Comparison of ENCODE assay signal across 2 cellular contexts in the genomic region with DNA sequence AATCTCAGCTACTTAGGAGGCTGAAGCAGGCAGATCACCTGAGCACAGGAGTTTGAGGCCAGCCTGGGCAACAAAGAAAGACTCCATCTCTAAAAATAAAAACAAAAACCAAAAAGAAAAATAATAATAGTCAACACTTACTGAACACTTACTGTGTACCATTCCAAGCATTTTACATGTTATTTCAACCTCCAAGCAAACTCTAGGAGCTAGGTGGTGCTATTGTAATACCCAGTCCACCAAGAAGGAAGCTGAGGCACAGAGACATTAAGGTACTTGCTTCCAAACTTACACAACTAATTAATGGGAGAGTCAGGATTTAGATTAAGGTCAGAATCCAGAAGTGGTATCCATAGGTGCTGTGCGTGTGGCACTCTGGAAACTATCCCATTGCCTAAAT.
TF ChIP-seq lines count a peak whose summit lies in the region.

No MANE protein-coding gene starts in this region.

TF ChIP-seq in HEK293, 187 proteins besides CTCF, POLR2A, EP300 and RAD21:
- TF ChIP-seq ZNF654 (tag by site-specific recombination; IDR thresholded peaks at IDR 0.05; ENCODE audit: low read depth) (peak; percentile 73), ZNF664 (tag by site-specific recombination; IDR thresholded peaks at IDR 0.05) (no peak)

TF ChIP-seq in HepG2, 621 proteins besides CTCF, POLR2A, EP300 and RAD21:
- TF ChIP-seq, protein P1, sequence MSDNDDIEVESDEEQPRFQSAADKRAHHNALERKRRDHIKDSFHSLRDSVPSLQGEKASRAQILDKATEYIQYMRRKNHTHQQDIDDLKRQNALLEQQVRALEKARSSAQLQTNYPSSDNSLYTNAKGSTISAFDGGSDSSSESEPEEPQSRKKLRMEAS (IDR thresholded peaks at IDR 0.05): no peak
- TF ChIP-seq, protein P2, sequence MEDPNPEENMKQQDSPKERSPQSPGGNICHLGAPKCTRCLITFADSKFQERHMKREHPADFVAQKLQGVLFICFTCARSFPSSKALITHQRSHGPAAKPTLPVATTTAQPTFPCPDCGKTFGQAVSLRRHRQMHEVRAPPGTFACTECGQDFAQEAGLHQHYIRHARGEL (CRISPR knock-in tag; IDR thresholded peaks at IDR 0.05): no peak
- no peak for TF ChIP-seq ZNF10 (CRISPR knock-in tag; IDR thresholded peaks at IDR 0.05; ENCODE audit: borderline replicate concordance, low read depth)
- TF ChIP-seq SNAI1 (CRISPR knock-in tag; IDR thresholded peaks at IDR 0.05; ENCODE audit: borderline replicate concordance): no peak
- TF ChIP-seq ERF (CRISPR knock-in tag; IDR thresholded peaks at IDR 0.05): no peak
- 0 out of 2 replicates have a peak, but pooled peaks have one; percentile 16 for TF ChIP-seq GATAD1 (CRISPR knock-in tag; IDR thresholded peaks at IDR 0.05)
- no peak for TF ChIP-seq SP1 (IDR thresholded peaks at IDR 0.05)
- TF ChIP-seq SP1 (CRISPR knock-in tag; IDR thresholded peaks at IDR 0.05): no peak
- TF ChIP-seq ZKSCAN8 (CRISPR knock-in tag; IDR thresholded peaks at IDR 0.05; ENCODE audit: borderline replicate concordance): peak; percentile 95
- TF ChIP-seq MXI1 (IDR thresholded peaks at IDR 0.05; ENCODE audit: borderline replicate concordance, low read depth, low read length): no peak
- TF ChIP-seq, protein P3, sequence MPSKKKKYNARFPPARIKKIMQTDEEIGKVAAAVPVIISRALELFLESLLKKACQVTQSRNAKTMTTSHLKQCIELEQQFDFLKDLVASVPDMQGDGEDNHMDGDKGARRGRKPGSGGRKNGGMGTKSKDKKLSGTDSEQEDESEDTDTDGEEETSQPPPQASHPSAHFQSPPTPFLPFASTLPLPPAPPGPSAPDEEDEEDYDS (CRISPR knock-in tag; IDR thresholded peaks at IDR 0.05): 0 out of 2 replicates have a peak, but pooled peaks have one; percentile 12
- TF ChIP-seq HCFC1 (IDR thresholded peaks at IDR 0.05; ENCODE audit: low read depth, low read length): no peak
- TF ChIP-seq KAT8 (CRISPR knock-in tag; IDR thresholded peaks at IDR 0.05): 0 out of 2 replicates have a peak, but pooled peaks have one; percentile 9
- TF ChIP-seq, protein P4, sequence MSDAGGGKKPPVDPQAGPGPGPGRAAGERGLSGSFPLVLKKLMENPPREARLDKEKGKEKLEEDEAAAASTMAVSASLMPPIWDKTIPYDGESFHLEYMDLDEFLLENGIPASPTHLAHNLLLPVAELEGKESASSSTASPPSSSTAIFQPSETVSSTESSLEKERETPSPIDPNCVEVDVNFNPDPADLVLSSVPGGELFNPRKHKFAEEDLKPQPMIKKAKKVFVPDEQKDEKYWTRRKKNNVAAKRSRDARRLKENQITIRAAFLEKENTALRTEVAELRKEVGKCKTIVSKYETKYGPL (CRISPR knock-in tag; IDR thresholded peaks at IDR 0.05): 0 out of 2 replicates have a peak, but pooled peaks have one; percentile 14
- TF ChIP-seq YEATS2 (CRISPR knock-in tag; IDR thresholded peaks at IDR 0.05; ENCODE audit: borderline replicate concordance): no peak; the same call in 1 of the 2 replicates
- no peak for TF ChIP-seq GFI1 (CRISPR knock-in tag; IDR thresholded peaks at IDR 0.05; ENCODE audit: borderline replicate concordance)
- TF ChIP-seq FOXJ3 (CRISPR knock-in tag; IDR thresholded peaks at IDR 0.05; ENCODE audit: borderline replicate concordance): no peak
- 0 out of 2 replicates have a peak, but pooled peaks have one; percentile 30 for TF ChIP-seq IRF2 (CRISPR knock-in tag; IDR thresholded peaks at IDR 0.05)
- peak; percentile 33; the same call in 1 of the 2 replicates for TF ChIP-seq SMC3 (IDR thresholded peaks at IDR 0.05; ENCODE audit: low read length)
- TF ChIP-seq, protein P5, sequence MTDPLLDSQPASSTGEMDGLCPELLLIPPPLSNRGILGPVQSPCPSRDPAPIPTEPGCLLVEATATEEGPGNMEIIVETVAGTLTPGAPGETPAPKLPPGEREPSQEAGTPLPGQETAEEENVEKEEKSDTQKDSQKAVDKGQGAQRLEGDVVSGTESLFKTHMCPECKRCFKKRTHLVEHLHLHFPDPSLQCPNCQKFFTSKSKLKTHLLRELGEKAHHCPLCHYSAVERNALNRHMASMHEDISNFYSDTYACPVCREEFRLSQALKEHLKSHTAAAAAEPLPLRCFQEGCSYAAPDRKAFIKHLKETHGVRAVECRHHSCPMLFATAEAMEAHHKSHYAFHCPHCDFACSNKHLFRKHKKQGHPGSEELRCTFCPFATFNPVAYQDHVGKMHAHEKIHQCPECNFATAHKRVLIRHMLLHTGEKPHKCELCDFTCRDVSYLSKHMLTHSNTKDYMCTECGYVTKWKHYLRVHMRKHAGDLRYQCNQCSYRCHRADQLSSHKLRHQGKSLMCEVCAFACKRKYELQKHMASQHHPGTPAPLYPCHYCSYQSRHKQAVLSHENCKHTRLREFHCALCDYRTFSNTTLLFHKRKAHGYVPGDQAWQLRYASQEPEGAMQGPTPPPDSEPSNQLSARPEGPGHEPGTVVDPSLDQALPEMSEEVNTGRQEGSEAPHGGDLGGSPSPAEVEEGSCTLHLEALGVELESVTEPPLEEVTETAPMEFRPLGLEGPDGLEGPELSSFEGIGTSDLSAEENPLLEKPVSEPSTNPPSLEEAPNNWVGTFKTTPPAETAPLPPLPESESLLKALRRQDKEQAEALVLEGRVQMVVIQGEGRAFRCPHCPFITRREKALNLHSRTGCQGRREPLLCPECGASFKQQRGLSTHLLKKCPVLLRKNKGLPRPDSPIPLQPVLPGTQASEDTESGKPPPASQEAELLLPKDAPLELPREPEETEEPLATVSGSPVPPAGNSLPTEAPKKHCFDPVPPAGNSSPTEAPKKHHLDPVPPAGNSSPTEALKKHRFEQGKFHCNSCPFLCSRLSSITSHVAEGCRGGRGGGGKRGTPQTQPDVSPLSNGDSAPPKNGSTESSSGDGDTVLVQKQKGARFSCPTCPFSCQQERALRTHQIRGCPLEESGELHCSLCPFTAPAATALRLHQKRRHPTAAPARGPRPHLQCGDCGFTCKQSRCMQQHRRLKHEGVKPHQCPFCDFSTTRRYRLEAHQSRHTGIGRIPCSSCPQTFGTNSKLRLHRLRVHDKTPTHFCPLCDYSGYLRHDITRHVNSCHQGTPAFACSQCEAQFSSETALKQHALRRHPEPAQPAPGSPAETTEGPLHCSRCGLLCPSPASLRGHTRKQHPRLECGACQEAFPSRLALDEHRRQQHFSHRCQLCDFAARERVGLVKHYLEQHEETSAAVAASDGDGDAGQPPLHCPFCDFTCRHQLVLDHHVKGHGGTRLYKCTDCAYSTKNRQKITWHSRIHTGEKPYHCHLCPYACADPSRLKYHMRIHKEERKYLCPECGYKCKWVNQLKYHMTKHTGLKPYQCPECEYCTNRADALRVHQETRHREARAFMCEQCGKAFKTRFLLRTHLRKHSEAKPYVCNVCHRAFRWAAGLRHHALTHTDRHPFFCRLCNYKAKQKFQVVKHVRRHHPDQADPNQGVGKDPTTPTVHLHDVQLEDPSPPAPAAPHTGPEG (CRISPR knock-in tag; IDR thresholded peaks at IDR 0.05): 0 out of 2 replicates have a peak, but pooled peaks have one; percentile 9
- peak; percentile 11 for TF ChIP-seq TEAD3 (CRISPR knock-in tag; optimal IDR thresholded peaks at IDR 0.05; ENCODE audit: borderline replicate concordance)
- no peak for TF ChIP-seq ZNF180 (CRISPR knock-in tag; IDR thresholded peaks at IDR 0.05; ENCODE audit: borderline replicate concordance, low read depth)
- TF ChIP-seq, protein P6, sequence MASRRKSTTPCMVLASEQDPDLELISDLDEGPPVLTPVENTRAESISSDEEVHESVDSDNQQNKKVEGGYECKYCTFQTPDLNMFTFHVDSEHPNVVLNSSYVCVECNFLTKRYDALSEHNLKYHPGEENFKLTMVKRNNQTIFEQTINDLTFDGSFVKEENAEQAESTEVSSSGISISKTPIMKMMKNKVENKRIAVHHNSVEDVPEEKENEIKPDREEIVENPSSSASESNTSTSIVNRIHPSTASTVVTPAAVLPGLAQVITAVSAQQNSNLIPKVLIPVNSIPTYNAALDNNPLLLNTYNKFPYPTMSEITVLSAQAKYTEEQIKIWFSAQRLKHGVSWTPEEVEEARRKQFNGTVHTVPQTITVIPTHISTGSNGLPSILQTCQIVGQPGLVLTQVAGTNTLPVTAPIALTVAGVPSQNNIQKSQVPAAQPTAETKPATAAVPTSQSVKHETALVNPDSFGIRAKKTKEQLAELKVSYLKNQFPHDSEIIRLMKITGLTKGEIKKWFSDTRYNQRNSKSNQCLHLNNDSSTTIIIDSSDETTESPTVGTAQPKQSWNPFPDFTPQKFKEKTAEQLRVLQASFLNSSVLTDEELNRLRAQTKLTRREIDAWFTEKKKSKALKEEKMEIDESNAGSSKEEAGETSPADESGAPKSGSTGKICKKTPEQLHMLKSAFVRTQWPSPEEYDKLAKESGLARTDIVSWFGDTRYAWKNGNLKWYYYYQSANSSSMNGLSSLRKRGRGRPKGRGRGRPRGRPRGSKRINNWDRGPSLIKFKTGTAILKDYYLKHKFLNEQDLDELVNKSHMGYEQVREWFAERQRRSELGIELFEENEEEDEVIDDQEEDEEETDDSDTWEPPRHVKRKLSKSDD (CRISPR knock-in tag; IDR thresholded peaks at IDR 0.05; ENCODE audit: low read depth): no peak
- no peak for TF ChIP-seq DPF2 (CRISPR knock-in tag; IDR thresholded peaks at IDR 0.05; ENCODE audit: borderline replicate concordance, low read depth)
- peak; percentile 65 for TF ChIP-seq ELF3 (CRISPR knock-in tag; IDR thresholded peaks at IDR 0.05)
- TF ChIP-seq, protein P7, sequence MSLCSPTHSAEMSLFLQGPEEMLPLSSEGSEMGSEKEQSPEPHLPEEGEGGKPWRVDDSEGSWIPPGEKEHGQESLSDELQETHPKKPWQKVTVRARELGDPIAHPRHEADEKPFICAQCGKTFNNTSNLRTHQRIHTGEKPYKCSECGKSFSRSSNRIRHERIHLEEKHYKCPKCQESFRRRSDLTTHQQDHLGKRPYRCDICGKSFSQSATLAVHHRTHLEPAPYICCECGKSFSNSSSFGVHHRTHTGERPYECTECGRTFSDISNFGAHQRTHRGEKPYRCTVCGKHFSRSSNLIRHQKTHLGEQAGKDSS (CRISPR knock-in tag; IDR thresholded peaks at IDR 0.05; ENCODE audit: borderline replicate concordance, low read depth): no peak
- TF ChIP-seq ZNF780A (CRISPR knock-in tag; IDR thresholded peaks at IDR 0.05): no peak
- no peak for TF ChIP-seq ZNF124 (CRISPR knock-in tag; IDR thresholded peaks at IDR 0.05)
- TF ChIP-seq FOXA3 (CRISPR knock-in tag; IDR thresholded peaks at IDR 0.05): 0 out of 2 replicates have a peak, but pooled peaks have one; percentile 41
- peak; percentile 90 for TF ChIP-seq STAG1 (CRISPR knock-in tag; IDR thresholded peaks at IDR 0.05)
- TF ChIP-seq, protein P8, sequence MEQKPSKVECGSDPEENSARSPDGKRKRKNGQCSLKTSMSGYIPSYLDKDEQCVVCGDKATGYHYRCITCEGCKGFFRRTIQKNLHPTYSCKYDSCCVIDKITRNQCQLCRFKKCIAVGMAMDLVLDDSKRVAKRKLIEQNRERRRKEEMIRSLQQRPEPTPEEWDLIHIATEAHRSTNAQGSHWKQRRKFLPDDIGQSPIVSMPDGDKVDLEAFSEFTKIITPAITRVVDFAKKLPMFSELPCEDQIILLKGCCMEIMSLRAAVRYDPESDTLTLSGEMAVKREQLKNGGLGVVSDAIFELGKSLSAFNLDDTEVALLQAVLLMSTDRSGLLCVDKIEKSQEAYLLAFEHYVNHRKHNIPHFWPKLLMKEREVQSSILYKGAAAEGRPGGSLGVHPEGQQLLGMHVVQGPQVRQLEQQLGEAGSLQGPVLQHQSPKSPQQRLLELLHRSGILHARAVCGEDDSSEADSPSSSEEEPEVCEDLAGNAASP (CRISPR knock-in tag; IDR thresholded peaks at IDR 0.05; ENCODE audit: borderline replicate concordance): 0 out of 2 replicates have a peak, but pooled peaks have one; percentile 42
